In the genomic region with DNA sequence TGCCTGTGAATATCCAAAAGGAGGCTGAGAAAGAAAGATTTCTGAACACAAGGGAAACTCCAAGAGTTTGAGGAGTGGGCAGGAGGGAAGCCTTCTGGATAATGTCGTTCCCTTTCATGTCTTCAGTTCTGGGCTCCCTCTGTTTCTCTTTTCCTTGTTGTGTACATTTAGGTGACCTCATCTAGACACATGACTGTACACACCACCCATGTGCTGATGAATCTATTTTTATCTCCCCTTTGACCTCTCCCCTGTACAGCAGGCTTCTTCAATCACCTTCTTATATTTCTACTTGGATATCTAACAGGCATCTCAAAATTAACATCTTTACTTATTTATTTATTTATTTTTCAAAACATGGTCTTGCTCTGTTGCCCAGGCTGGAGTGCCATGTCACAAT, we compare ENCODE assay signal across 19 cellular contexts.
DNase-seq lines count a peak whose midpoint lies in the region; ATAC-seq and TF ChIP-seq lines count a peak whose summit lies in the region.
"Had no signal": no experiment of that assay in that cellular context is flagged by ENCODE, and none has a peak within 500 bp of the region (broad histone marks: within the 10 kb centered on the region; RNA-seq: fewer than 3 reads in every experiment).

No MANE protein-coding gene starts in this region.

- peaks cover 25% of the 10 kb centered on the region for H3K4me1 Mint-ChIP-seq in activated naive CD8-positive, alpha-beta T cell treated with anti-CD3 and anti-CD28 coated beads, Interleukin-2, amount 50 U/mL, for 24 hours
- peaks cover 15% of the 10 kb centered on the region for H3K4me1 Mint-ChIP-seq in activated naive CD8-positive, alpha-beta T cell treated with anti-CD3 and anti-CD28 coated beads for 36 hours
- peaks cover 22% of the 10 kb centered on the region for H3K4me1 Mint-ChIP-seq in T-helper 17 cell

- H3K27ac ChIP-seq in effector memory CD4-positive, alpha-beta T cell (ENCODE audit: insufficient read depth, low read length, poor library complexity, severe bottlenecking), result peak overlapping the region; percentile 84
- H3K27ac ChIP-seq in substantia nigra (ENCODE audit: low read depth, low read length, poor library complexity, severe bottlenecking) (no peak overlapping the region), uterus (no peak overlapping the region)
- H3K27ac ChIP-seq: C4-2B, GM23248, RWPE1 had no signal

- H3K27ac Mint-ChIP-seq in activated naive CD8-positive, alpha-beta T cell treated with anti-CD3 and anti-CD28 coated beads, Interleukin-2, amount 50 U/mL, for 24 hours, result peak overlapping the region; percentile 30
- H3K27ac Mint-ChIP-seq in activated naive CD8-positive, alpha-beta T cell treated with anti-CD3 and anti-CD28 coated beads for 36 hours, result no peak overlapping the region
- peak overlapping the region; percentile 93 for H3K27ac Mint-ChIP-seq in T-helper 17 cell

- DNase-seq in activated naive CD8-positive, alpha-beta T cell treated with anti-CD3 and anti-CD28 coated beads, Interleukin-2, amount 50 U/mL, for 24 hours, result no peak
- no peak for DNase-seq in activated naive CD8-positive, alpha-beta T cell treated with anti-CD3 and anti-CD28 coated beads for 36 hours
- DNase-seq in T-helper 17 cell, result no peak
- DNase-seq in effector memory CD4-positive, alpha-beta T cell, result no peak
- no peak for DNase-seq in substantia nigra (lab: John Stamatoyannopoulos, UW)
- no peak for DNase-seq in uterus
- DNase-seq: DND-41, GDM1, GM23248, NCI-H1092, NCI-H1694, NCI-H2107, NCI-H345, NCI-H526 treated with DMSO at 0.1 percent for 48 hours had no signal

- H3K27me3 Mint-ChIP-seq in activated naive CD8-positive, alpha-beta T cell treated with anti-CD3 and anti-CD28 coated beads, Interleukin-2, amount 50 U/mL, for 24 hours, result no peaks in the 10 kb centered on the region
- no peaks in the 10 kb centered on the region for H3K27me3 Mint-ChIP-seq in activated naive CD8-positive, alpha-beta T cell treated with anti-CD3 and anti-CD28 coated beads for 36 hours
- H3K27me3 Mint-ChIP-seq in T-helper 17 cell, result no peaks in the 10 kb centered on the region

- H3K4me3 Mint-ChIP-seq in activated naive CD8-positive, alpha-beta T cell treated with anti-CD3 and anti-CD28 coated beads, Interleukin-2, amount 50 U/mL, for 24 hours, result no peak overlapping the region
- H3K4me3 Mint-ChIP-seq in activated naive CD8-positive, alpha-beta T cell treated with anti-CD3 and anti-CD28 coated beads for 36 hours, result no peak overlapping the region
- H3K4me3 Mint-ChIP-seq in T-helper 17 cell, result no peak overlapping the region

- TF ChIP-seq CTCF in uterus (IDR thresholded peaks at IDR 0.05), result no peak

- H3K36me3 ChIP-seq in effector memory CD4-positive, alpha-beta T cell (ENCODE audit: control insufficient read depth, insufficient read depth, low read length), result no peaks in the 10 kb centered on the region
- no peaks in the 10 kb centered on the region for H3K36me3 ChIP-seq in uterus

- peaks cover 17% of the 10 kb centered on the region for H3K4me1 ChIP-seq in effector memory CD4-positive, alpha-beta T cell (ENCODE audit: control insufficient read depth, insufficient read depth, low read length, poor library complexity, severe bottlenecking)
- no peaks in the 10 kb centered on the region for H3K4me1 ChIP-seq in uterus

- H3K9me3 Mint-ChIP-seq in activated naive CD8-positive, alpha-beta T cell treated with anti-CD3 and anti-CD28 coated beads, Interleukin-2, amount 50 U/mL, for 24 hours, result no peaks in the 10 kb centered on the region
- H3K9me3 Mint-ChIP-seq in activated naive CD8-positive, alpha-beta T cell treated with anti-CD3 and anti-CD28 coated beads for 36 hours, result no peaks in the 10 kb centered on the region

- H3K36me3 Mint-ChIP-seq in activated naive CD8-positive, alpha-beta T cell treated with anti-CD3 and anti-CD28 coated beads, Interleukin-2, amount 50 U/mL, for 24 hours (ENCODE audit: low read depth), result no peaks in the 10 kb centered on the region
- no peaks in the 10 kb centered on the region for H3K36me3 Mint-ChIP-seq in activated naive CD8-positive, alpha-beta T cell treated with anti-CD3 and anti-CD28 coated beads for 36 hours
- peaks cover 7% of the 10 kb centered on the region for H3K36me3 Mint-ChIP-seq in T-helper 17 cell (ENCODE audit: low read depth)

- ATAC-seq in activated naive CD8-positive, alpha-beta T cell treated with anti-CD3 and anti-CD28 coated beads, Interleukin-2, amount 50 U/mL, for 24 hours, result no peak
- ATAC-seq in T-helper 17 cell, result no peak
- ATAC-seq in SK-N-SH treated with all-trans-retinoic acid at 6 μM for 48 hours, result no peak
- ATAC-seq: HCT116 had no signal

- intact Hi-C loops in uterus (cut with DNase I; ENCODE audit: low total_unique reads), result no loop called here

- TF ChIP-seq POLR2A in uterus (IDR thresholded peaks at IDR 0.05), result no peak

- no peaks in the 10 kb centered on the region for H3K27me3 ChIP-seq in effector memory CD4-positive, alpha-beta T cell (replicated peaks; ENCODE audit: control insufficient read depth, insufficient read depth, low read length, poor library complexity, severe bottlenecking)
- H3K27me3 ChIP-seq in uterus, result no peaks in the 10 kb centered on the region

- H3K4me3 ChIP-seq in effector memory CD4-positive, alpha-beta T cell (ENCODE audit: insufficient read depth, low read depth, low read length, poor library complexity, severe bottlenecking), result no peak overlapping the region
- H3K4me3 ChIP-seq in uterus, result no peak overlapping the region
- H3K4me3 ChIP-seq: A549, GM23248 had no signal

- H3K9me3 ChIP-seq in T-helper 17 cell (ENCODE audit: control insufficient read depth, low read length, poor library complexity, severe bottlenecking) (no peaks in the 10 kb centered on the region), uterus (no peaks in the 10 kb centered on the region)
- no peaks in the 10 kb centered on the region for H3K9me3 ChIP-seq in effector memory CD4-positive, alpha-beta T cell (ENCODE audit: control insufficient read depth, low read length)
- H3K9me3 ChIP-seq: A549 had no signal

TF ChIP-seq in SK-N-SH treated with all-trans-retinoic acid at 6 μM for 48 hours, 23 proteins besides CTCF, POLR2A, EP300 and RAD21 (continues in another document):
- TF ChIP-seq ISL1 (CRISPR knock-in tag; IDR thresholded peaks at IDR 0.05) (no peak), POU6F1 (CRISPR knock-in tag; IDR thresholded peaks at IDR 0.05; ENCODE audit: borderline replicate concordance, low read depth) (no peak), OSR1 (CRISPR knock-in tag; IDR thresholded peaks at IDR 0.05) (no peak), ESRRG (CRISPR knock-in tag; IDR thresholded peaks at IDR 0.05) (no peak), ZFP3 (CRISPR knock-in tag; IDR thresholded peaks at IDR 0.05) (no peak), PPARA (CRISPR knock-in tag; IDR thresholded peaks at IDR 0.05; ENCODE audit: borderline replicate concordance) (no peak), SNAI2 (CRISPR knock-in tag; IDR thresholded peaks at IDR 0.05) (no peak), ZNF565 (CRISPR knock-in tag; conservative IDR thresholded peaks at IDR 0.05; ENCODE audit: low read depth) (no peak), ZNF70 (CRISPR knock-in tag; IDR thresholded peaks at IDR 0.05) (no peak), ZC3H10 (CRISPR knock-in tag; IDR thresholded peaks at IDR 0.05) (no peak), GLIS3 (CRISPR knock-in tag; IDR thresholded peaks at IDR 0.05) (no peak), ARNTL (CRISPR knock-in tag; IDR thresholded peaks at IDR 0.05; ENCODE audit: borderline replicate concordance, low read depth) (no peak), TSHZ2 (CRISPR knock-in tag; IDR thresholded peaks at IDR 0.05) (no peak), TOX (CRISPR knock-in tag; IDR thresholded peaks at IDR 0.05; ENCODE audit: borderline replicate concordance) (no peak)
